ENCODE assay signal across 12 cellular contexts in the genomic region with DNA sequence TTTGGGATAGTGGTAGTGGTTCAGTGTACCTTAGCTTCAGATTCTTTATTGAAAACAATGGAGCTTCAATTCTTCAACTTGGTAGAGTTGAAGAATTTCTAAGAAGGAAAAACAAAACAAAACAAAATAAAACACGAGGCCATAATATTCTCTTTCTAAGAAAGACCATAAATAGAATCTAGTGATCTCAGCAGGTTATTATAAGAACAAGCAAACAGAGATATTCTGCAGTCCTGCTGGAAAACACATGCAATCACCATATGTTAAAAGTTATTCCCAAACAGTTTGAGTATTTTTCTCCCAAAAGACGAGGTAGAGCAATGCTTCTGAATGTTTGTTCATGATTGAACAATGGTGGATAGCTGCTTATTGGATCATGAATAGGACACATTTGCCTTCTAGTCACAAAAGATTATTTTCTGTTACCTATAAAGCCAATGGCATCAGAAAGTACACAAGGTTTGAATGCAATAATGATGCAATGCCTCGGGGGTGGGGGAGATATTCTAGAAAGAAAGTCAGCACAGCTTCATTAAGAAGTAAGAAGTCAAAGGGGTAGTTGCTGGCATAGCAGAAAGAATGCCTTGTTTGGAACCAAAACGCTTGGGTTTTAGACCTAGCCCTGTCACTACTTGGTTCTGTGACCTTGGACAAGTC. TPM values are rescaled to one million over a fixed set of nuclear protein-coding genes. Genes with fewer than 3 reads are reported as not detected.
DNase-seq lines count a peak whose midpoint lies in the region; ATAC-seq and TF ChIP-seq lines count a peak whose summit lies in the region.
"Had no signal": no experiment of that assay in that cellular context is flagged by ENCODE, and none has a peak within 500 bp of the region (broad histone marks: within the 10 kb centered on the region; RNA-seq: fewer than 3 reads in every experiment).

No MANE protein-coding gene starts in this region.

- H3K4me1 ChIP-seq in CD4-positive, alpha-beta memory T cell (ENCODE audit: insufficient read depth, low read length): no peaks in the 10 kb centered on the region
- H3K4me1 ChIP-seq in gastroesophageal sphincter: peaks cover 20 to 66% (median 23%) of the 10 kb centered on the region in 3 donors
- peaks cover 27% of the 10 kb centered on the region for H3K4me1 ChIP-seq in smooth muscle cell (ENCODE audit: low read depth)
- H3K4me1 ChIP-seq: BLaER1 had no signal

- DNase-seq in CD4-positive, alpha-beta memory T cell: no peak
- DNase-seq in smooth muscle cell (lab: John Stamatoyannopoulos, UW; ENCODE audit: unreplicated experiment) (no peak), amygdala (lab: John Stamatoyannopoulos, UW) (no peak), left colon (no peak)
- DNase-seq: activated naive CD8-positive, alpha-beta T cell treated with anti-CD3 and anti-CD28 coated beads, Interleukin-2, amount 50 U/mL, for 24 hours had no signal

- no peak overlapping the region for H2AFZ ChIP-seq in smooth muscle cell (ENCODE audit: low read depth)

- no peaks in the 10 kb centered on the region for H3K27me3 Mint-ChIP-seq in CD4-positive, alpha-beta memory T cell
- H3K27me3 Mint-ChIP-seq in activated T-helper 17 cell treated with anti-CD3 and anti-CD28 coated beads, Interleukin-2, amount 50 U/mL, for 72 hours: no peaks in the 10 kb centered on the region
- H3K27me3 Mint-ChIP-seq: activated naive CD8-positive, alpha-beta T cell treated with anti-CD3 and anti-CD28 coated beads, Interleukin-2, amount 50 U/mL, for 24 hours had no signal

- CTCF ChIA-PET in CD4-positive, alpha-beta memory T cell (lab: Charles Lee; ENCODE audit: partially characterized antibody): interaction anchor here (1.1 to 2.1 kb wide), 3 partner anchors 14 to 60 kb away, joined by 3 to 6 read pairs (median 3); a partner anchor contains a TSS

- no peak for TF ChIP-seq POLR2A in gastroesophageal sphincter (IDR thresholded peaks at IDR 0.05)

- H3K79me2 ChIP-seq in smooth muscle cell (ENCODE audit: low read depth): peaks cover 80% of the 10 kb centered on the region

- TF ChIP-seq EP300 in gastroesophageal sphincter (IDR thresholded peaks at IDR 0.05): no peak

- POLR2A ChIA-PET in CD4-positive, alpha-beta memory T cell (lab: Charles Lee; ENCODE audit: partially characterized antibody): no interaction called here

- intact Hi-C loops in CD4-positive, alpha-beta memory T cell (cut with micrococcal nuclease): no loop called here
- intact Hi-C loops in left colon (cut with DNase I, micrococcal nuclease): loop anchor here in 1 of 2 donors (10.0 kb wide), 1 partner anchor 52 kb away; no protein-coding TSS in a partner anchor

- no peaks in the 10 kb centered on the region for H3K9me3 ChIP-seq in CD4-positive, alpha-beta memory T cell (ENCODE audit: control insufficient read depth in 1 of 2, low read length in 2 of 2)
- H3K9me3 ChIP-seq in gastroesophageal sphincter (no peaks in the 10 kb centered on the region), smooth muscle cell (replicated peaks; ENCODE audit: low read depth) (no peaks in the 10 kb centered on the region)
- H3K9me3 ChIP-seq: BLaER1 had no signal

- H3K9me3 Mint-ChIP-seq in CD4-positive, alpha-beta memory T cell: no peaks in the 10 kb centered on the region
- H3K9me3 Mint-ChIP-seq in activated T-helper 17 cell treated with anti-CD3 and anti-CD28 coated beads, Interleukin-2, amount 50 U/mL, for 72 hours: no peaks in the 10 kb centered on the region
- H3K9me3 Mint-ChIP-seq: activated naive CD8-positive, alpha-beta T cell treated with anti-CD3 and anti-CD28 coated beads, Interleukin-2, amount 50 U/mL, for 24 hours; neural crest cell had no signal

- H3K27me3 ChIP-seq in CD4-positive, alpha-beta memory T cell (ENCODE audit: insufficient read depth, low read length): no peaks in the 10 kb centered on the region
- no peaks in the 10 kb centered on the region for H3K27me3 ChIP-seq in gastroesophageal sphincter
- H3K27me3 ChIP-seq in smooth muscle cell (ENCODE audit: low read depth): no peaks in the 10 kb centered on the region
- H3K27me3 ChIP-seq: BLaER1 had no signal

- H3K4me3 Mint-ChIP-seq in CD4-positive, alpha-beta memory T cell: no peak overlapping the region
- no peak overlapping the region for H3K4me3 Mint-ChIP-seq in activated T-helper 17 cell treated with anti-CD3 and anti-CD28 coated beads, Interleukin-2, amount 50 U/mL, for 72 hours
- H3K4me3 Mint-ChIP-seq: activated naive CD8-positive, alpha-beta T cell treated with anti-CD3 and anti-CD28 coated beads, Interleukin-2, amount 50 U/mL, for 24 hours; neural crest cell had no signal

- whole genome bisulfite sequencing in gastroesophageal sphincter (ENCODE audit: low coverage in 1 of 2), 2 donors: 42 to 58% methylated on average over 4 of the region's 4 CpGs
- 75% methylated on average over 4 of the region's 4 CpGs for WGBS in smooth muscle cell (ENCODE audit: low lambda C conversion rate)

- H3K36me3 Mint-ChIP-seq in CD4-positive, alpha-beta memory T cell: peaks cover 3 to 4% of the 10 kb centered on the region in 2 donors
- H3K36me3 Mint-ChIP-seq in activated T-helper 17 cell treated with anti-CD3 and anti-CD28 coated beads, Interleukin-2, amount 50 U/mL, for 72 hours (ENCODE audit: low read depth): no peaks in the 10 kb centered on the region

- H3F3A ChIP-seq in smooth muscle cell (ENCODE audit: low read depth): peaks cover 18% of the 10 kb centered on the region

- peak in 1 of 4 experiments; percentile 4 for TF ChIP-seq CTCF in gastroesophageal sphincter (IDR thresholded peaks at IDR 0.05)
- no peak for TF ChIP-seq CTCF in smooth muscle cell (IDR thresholded peaks at IDR 0.05; ENCODE audit: borderline replicate concordance, insufficient read depth, poor library complexity, severe bottlenecking)

- no peak overlapping the region for H3K27ac ChIP-seq in CD4-positive, alpha-beta memory T cell (ENCODE audit: low read depth, low read length)
- peak overlapping the region; percentile 43 to 77 (median 58) for H3K27ac ChIP-seq in gastroesophageal sphincter
- H3K27ac ChIP-seq in smooth muscle cell (ENCODE audit: low read depth): peak overlapping the region; percentile 95
- H3K27ac ChIP-seq: BLaER1 had no signal

- peak overlapping the region; percentile 7 to 63 (median 39) for H3K27ac Mint-ChIP-seq in CD4-positive, alpha-beta memory T cell
- peak overlapping the region; percentile 48 for H3K27ac Mint-ChIP-seq in activated T-helper 17 cell treated with anti-CD3 and anti-CD28 coated beads, Interleukin-2, amount 50 U/mL, for 72 hours
- H3K27ac Mint-ChIP-seq: activated naive CD8-positive, alpha-beta T cell treated with anti-CD3 and anti-CD28 coated beads, Interleukin-2, amount 50 U/mL, for 24 hours had no signal

- peak overlapping the region; percentile 24 for H3K9ac ChIP-seq in smooth muscle cell (ENCODE audit: low read depth)
- H3K9ac ChIP-seq: BLaER1 had no signal

- H3K36me3 ChIP-seq in CD4-positive, alpha-beta memory T cell (ENCODE audit: insufficient read depth, low read length): no peaks in the 10 kb centered on the region
- H3K36me3 ChIP-seq in gastroesophageal sphincter (no peaks in the 10 kb centered on the region), smooth muscle cell (ENCODE audit: low read depth) (no peaks in the 10 kb centered on the region)
- H3K36me3 ChIP-seq: BLaER1 had no signal

- H3K4me2 ChIP-seq in smooth muscle cell: peak overlapping the region; percentile 38
- H3K4me2 ChIP-seq: BLaER1 had no signal

- H4K20me1 ChIP-seq in smooth muscle cell (ENCODE audit: low read depth): peaks cover 66% of the 10 kb centered on the region
- H4K20me1 ChIP-seq: BLaER1 had no signal

- ATAC-seq in activated T-helper 17 cell treated with anti-CD3 and anti-CD28 coated beads, Interleukin-2, amount 50 U/mL, for 72 hours (replicated peaks): no peak
- ATAC-seq in gastroesophageal sphincter: peak; percentile 10
- no peak for ATAC-seq in GM18873 (IDR thresholded peaks at IDR 0.05; ENCODE audit: low FRiP score, unreplicated experiment)
- ATAC-seq in left colon: no peak
- no peak for ATAC-seq in HG03159 (IDR thresholded peaks at IDR 0.05; ENCODE audit: unreplicated experiment)
- ATAC-seq: activated naive CD8-positive, alpha-beta T cell treated with anti-CD3 and anti-CD28 coated beads, Interleukin-2, amount 50 U/mL, for 24 hours; GM12878 had no signal

- no peak overlapping the region for H3K4me3 ChIP-seq in CD4-positive, alpha-beta memory T cell (ENCODE audit: low read length in 2 of 2)
- H3K4me3 ChIP-seq in gastroesophageal sphincter (no peak overlapping the region), smooth muscle cell (no peak overlapping the region)
- H3K4me3 ChIP-seq: BLaER1, GM12878 had no signal

- H3K4me1 Mint-ChIP-seq in CD4-positive, alpha-beta memory T cell: peaks cover 1 to 12% (median 6%) of the 10 kb centered on the region in 4 donors
- peaks cover 18% of the 10 kb centered on the region for H3K4me1 Mint-ChIP-seq in activated T-helper 17 cell treated with anti-CD3 and anti-CD28 coated beads, Interleukin-2, amount 50 U/mL, for 72 hours

RNA-seq across cellular contexts. Expression of a gene that starts 59.3 kb away (rescaled TPM):
- total RNA-seq in CD4-positive, alpha-beta memory T cell: 10 to 100 TPM; 39.3 to 41.3 TPM
- 10 to 100 TPM in 1 of 2 donors, 1 to 10 TPM in 1; 6.8 to 17.4 TPM for polyA plus RNA-seq in CD4-positive, alpha-beta memory T cell
- 10 to 100 TPM; 26.0 to 38.4 TPM for total RNA-seq in activated T-helper 17 cell treated with anti-CD3 and anti-CD28 coated beads, Interleukin-2, amount 50 U/mL, for 72 hours
- total RNA-seq in gastroesophageal sphincter (10 to 100 TPM; 33.1 to 59.1 (median 43.3) TPM), smooth muscle cell (46.4 and 69.1 TPM in 2 replicates), left colon (10 to 100 TPM; 39.2 to 41.5 TPM)
- polyA plus RNA-seq in smooth muscle cell: 27.4 and 37.6 TPM in 2 replicates
